15 cellular contexts compared by ENCODE assay signal in genomic region chr5:172109749-172110148, GRCh38.
DNase-seq lines count a peak whose midpoint lies in the region; ATAC-seq and TF ChIP-seq lines count a peak whose summit lies in the region.
"Had no signal": no experiment of that assay in that cellular context is flagged by ENCODE, and none has a peak within 500 bp of the region (broad histone marks: within the 10 kb centered on the region; RNA-seq: fewer than 3 reads in every experiment).

No MANE protein-coding gene starts in this region.

- ATAC-seq in T-cell (replicated peaks in 1 of 4) (no peak), HG02571 (IDR thresholded peaks at IDR 0.05; ENCODE audit: unreplicated experiment) (no peak)
- no peak for ATAC-seq in stimulated activated naive CD8-positive, alpha-beta T cell treated with anti-CD3 and anti-CD28 coated beads, Interleukin-15, amount 100 ng/mL, for 72 hours
- ATAC-seq: esophagus mucosa had no signal

- no peaks in the 10 kb centered on the region for H3K27me3 ChIP-seq in SJCRH30
- H3K27me3 ChIP-seq: heart right ventricle, tibial nerve had no signal

- H3K27me3 Mint-ChIP-seq in activated naive CD4-positive, alpha-beta T cell treated with anti-CD3 and anti-CD28 coated beads, Interleukin-2, amount 10 ng/mL, durations not matched to agents 7 days and 5 days: no peaks in the 10 kb centered on the region
- H3K27me3 Mint-ChIP-seq in T-cell (no peaks in the 10 kb centered on the region), endothelial cell (ENCODE audit: unreplicated experiment) (peaks cover 4% of the 10 kb centered on the region)
- no peaks in the 10 kb centered on the region for H3K27me3 Mint-ChIP-seq in stimulated activated naive CD8-positive, alpha-beta T cell treated with anti-CD3 and anti-CD28 coated beads, Interleukin-15, amount 100 ng/mL, for 72 hours

- no peak for TF ChIP-seq CTCF in endothelial cell (IDR thresholded peaks at IDR 0.05; ENCODE audit: unreplicated experiment)

- CTCF ChIA-PET in activated naive CD4-positive, alpha-beta T cell treated with anti-CD3 and anti-CD28 coated beads, Interleukin-2, amount 10 ng/mL, durations not matched to agents 7 days and 5 days (lab: Charles Lee): interaction anchor here (3.0 to 6.9 kb wide), 2 partner anchors 78 to 79 kb away, joined by 36 to 69 read pairs; partner anchors contain the start of gene STK10
- CTCF ChIA-PET in T-cell (lab: Charles Lee): interaction anchor here (0.6 to 2.7 kb wide), 4 partner anchors 28 to 86 kb away, joined by 3 to 14 read pairs (median 4); partner anchors contain the start of gene STK10 (in 2 of the 2)

- H3K36me3 ChIP-seq in SJCRH30: no peaks in the 10 kb centered on the region

- H3K9me3 Mint-ChIP-seq in activated naive CD4-positive, alpha-beta T cell treated with anti-CD3 and anti-CD28 coated beads, Interleukin-2, amount 10 ng/mL, durations not matched to agents 7 days and 5 days: no peaks in the 10 kb centered on the region
- H3K9me3 Mint-ChIP-seq in T-cell: no peaks in the 10 kb centered on the region
- H3K9me3 Mint-ChIP-seq in endothelial cell (ENCODE audit: unreplicated experiment): no peaks in the 10 kb centered on the region
- H3K9me3 Mint-ChIP-seq in stimulated activated naive CD8-positive, alpha-beta T cell treated with anti-CD3 and anti-CD28 coated beads, Interleukin-15, amount 100 ng/mL, for 72 hours: peaks cover 0 to 3% of the 10 kb centered on the region in 2 donors

- H3K27ac Mint-ChIP-seq in activated naive CD4-positive, alpha-beta T cell treated with anti-CD3 and anti-CD28 coated beads, Interleukin-2, amount 10 ng/mL, durations not matched to agents 7 days and 5 days: peak overlapping the region; percentile 98
- H3K27ac Mint-ChIP-seq in T-cell: peak overlapping the region; percentile 87 to 98
- peak overlapping the region; percentile 92 for H3K27ac Mint-ChIP-seq in endothelial cell (ENCODE audit: unreplicated experiment)
- peak overlapping the region in 1 of 2 donors; percentile 64 for H3K27ac Mint-ChIP-seq in stimulated activated naive CD8-positive, alpha-beta T cell treated with anti-CD3 and anti-CD28 coated beads, Interleukin-15, amount 100 ng/mL, for 72 hours

- H3K27ac ChIP-seq in SJCRH30: no peak overlapping the region

- peak overlapping the region; percentile 36 for H3K4me3 Mint-ChIP-seq in activated naive CD4-positive, alpha-beta T cell treated with anti-CD3 and anti-CD28 coated beads, Interleukin-2, amount 10 ng/mL, durations not matched to agents 7 days and 5 days
- H3K4me3 Mint-ChIP-seq in T-cell (peak overlapping the region in 2 of 3 donors; percentile 34 to 76), endothelial cell (ENCODE audit: unreplicated experiment) (peak overlapping the region; percentile 57)
- peak overlapping the region; percentile 76 to 79 for H3K4me3 Mint-ChIP-seq in stimulated activated naive CD8-positive, alpha-beta T cell treated with anti-CD3 and anti-CD28 coated beads, Interleukin-15, amount 100 ng/mL, for 72 hours

- H3K4me3 ChIP-seq in SJCRH30: no peak overlapping the region
- H3K4me3 ChIP-seq: tibial nerve had no signal

- DNase-seq in activated naive CD4-positive, alpha-beta T cell treated with anti-CD3 and anti-CD28 coated beads, Interleukin-2, amount 10 ng/mL, durations not matched to agents 7 days and 5 days: no peak
- no peak for DNase-seq in activated naive CD4-positive, alpha-beta T cell treated with anti-CD3 and anti-CD28 coated beads, Interleukin-2, amount 50 U/mL, for 16 hours
- no peak for DNase-seq in T-cell
- no peak for DNase-seq in endothelial cell (ENCODE audit: low spot score)
- DNase-seq in stimulated activated naive CD8-positive, alpha-beta T cell treated with anti-CD3 and anti-CD28 coated beads, Interleukin-15, amount 100 ng/mL, for 72 hours: no peak
- no peak for DNase-seq in SJCRH30
- DNase-seq in KBM-7: no peak
- DNase-seq: activated CD4-positive, CD25-positive, alpha-beta regulatory T cell treated with anti-CD3 and anti-CD28 coated beads, Interleukin-2, amount 50 U/mL, for 72 hours; heart right ventricle; occipital lobe; OCI-M1; small intestine had no signal

- H3K4me1 Mint-ChIP-seq in activated naive CD4-positive, alpha-beta T cell treated with anti-CD3 and anti-CD28 coated beads, Interleukin-2, amount 10 ng/mL, durations not matched to agents 7 days and 5 days: peaks cover 74% of the 10 kb centered on the region
- H3K4me1 Mint-ChIP-seq in T-cell (peaks cover 67 to 79% (median 68%) of the 10 kb centered on the region in 3 donors), endothelial cell (ENCODE audit: unreplicated experiment) (peaks cover 40% of the 10 kb centered on the region)
- H3K4me1 Mint-ChIP-seq in stimulated activated naive CD8-positive, alpha-beta T cell treated with anti-CD3 and anti-CD28 coated beads, Interleukin-15, amount 100 ng/mL, for 72 hours: peaks cover 91% of the 10 kb centered on the region

- no peaks in the 10 kb centered on the region for H3K9me3 ChIP-seq in SJCRH30 (replicated peaks)
- H3K9me3 ChIP-seq: heart right ventricle, tibial nerve had no signal

- in situ Hi-C loops in KBM-7 (cut with MboI; ENCODE audit: low pct_unique_long_range_greater_than_20kb, low sequenced_read_pairs): loop anchor here (10.0 kb wide), 1 partner anchor 75 kb away; the partner anchor contains the start of gene STK10

- POLR2A ChIA-PET in T-cell (lab: Charles Lee): no interaction called here

- peaks cover 51% of the 10 kb centered on the region for H3K36me3 Mint-ChIP-seq in activated naive CD4-positive, alpha-beta T cell treated with anti-CD3 and anti-CD28 coated beads, Interleukin-2, amount 10 ng/mL, durations not matched to agents 7 days and 5 days
- H3K36me3 Mint-ChIP-seq in T-cell (peaks cover 24% of the 10 kb centered on the region), endothelial cell (ENCODE audit: low read depth, unreplicated experiment) (peaks cover 23% of the 10 kb centered on the region)

- peaks cover 28% of the 10 kb centered on the region for H3K4me1 ChIP-seq in SJCRH30
